Comparison of ENCODE assay signal across 10 cellular contexts in the genomic region with DNA sequence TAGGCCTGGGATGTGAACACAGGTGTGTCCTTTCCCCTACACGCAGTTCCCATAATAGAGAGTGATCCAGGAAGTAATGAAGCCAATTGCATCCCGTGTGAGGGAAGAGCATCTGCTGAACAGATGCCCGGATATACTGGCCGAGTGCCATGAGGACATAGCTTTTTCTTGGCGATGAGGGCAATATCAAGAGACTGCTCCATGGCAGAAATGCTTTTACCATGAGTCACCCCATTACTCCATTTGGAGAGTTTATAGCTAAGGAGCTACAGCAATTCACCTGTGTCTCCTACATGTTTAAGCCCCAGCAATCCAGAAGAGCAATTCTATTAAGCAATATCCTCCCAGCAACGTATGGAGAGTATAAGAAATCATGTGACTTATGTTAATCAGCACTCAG.
DNase-seq lines count a peak whose midpoint lies in the region; ATAC-seq, FAIRE-seq and TF ChIP-seq lines count a peak whose summit lies in the region.
"Had no signal": no experiment of that assay in that cellular context is flagged by ENCODE, and none has a peak within 500 bp of the region (broad histone marks: within the 10 kb centered on the region; RNA-seq: fewer than 3 reads in every experiment).

No MANE protein-coding gene starts in this region.

- no peaks in the 10 kb centered on the region for H3K4me1 Mint-ChIP-seq in effector memory CD8-positive, alpha-beta T cell (ENCODE audit: low read depth in 2 of 2)
- H3K4me1 Mint-ChIP-seq: memory B cell had no signal

- H3K4me3 ChIP-seq in H1 (ENCODE audit: extremely low read depth in 1 of 4, insufficient read depth in 2 of 4, low read depth in 3 of 4, low read length in 4 of 4) (no peak overlapping the region), skeletal muscle cell (ENCODE audit: low read depth, low read length) (no peak overlapping the region)
- H3K4me3 ChIP-seq: body of pancreas had no signal

- H3K27ac ChIP-seq in H1 (ENCODE audit: low read depth, low read length): no peak overlapping the region
- H3K27ac ChIP-seq: body of pancreas had no signal

- no peaks in the 10 kb centered on the region for H3K4me1 ChIP-seq in H1 (replicated peaks in 1 of 4; ENCODE audit: control insufficient read depth in 3 of 4, insufficient read depth in 4 of 4, low read length in 3 of 4)
- H3K4me1 ChIP-seq: body of pancreas had no signal

- H3K18ac ChIP-seq in H1 (ENCODE audit: extremely low read depth, low read length): no peak overlapping the region

- POLR2A ChIA-PET in H1 (lab: Charles Lee; ENCODE audit: partially characterized antibody): no interaction called here

- H4K8ac ChIP-seq in H1 (ENCODE audit: extremely low read depth, insufficient read depth, low read length): no peak overlapping the region; the same call in 1 of the 2 replicates

- no peaks in the 10 kb centered on the region for H3K36me3 ChIP-seq in H1 (ENCODE audit: control insufficient read depth in 2 of 4, insufficient read depth in 4 of 4, low read length in 3 of 4)

- H3K79me1 ChIP-seq in H1 (ENCODE audit: low read depth, low read length): no peaks in the 10 kb centered on the region

- peak overlapping the region; percentile 26 for H3K56ac ChIP-seq in H1 (replicated peaks; ENCODE audit: insufficient read length, low read depth, low read length)

- no peak overlapping the region for H2BK20ac ChIP-seq in H1 (ENCODE audit: low read length)

- H3K9me3 ChIP-seq in H1 (ENCODE audit: insufficient read depth in 2 of 2, low read depth in 1 of 2, low read length in 1 of 2): no peaks in the 10 kb centered on the region
- H3K9me3 ChIP-seq: body of pancreas had no signal

- no peak overlapping the region for H3K23ac ChIP-seq in H1 (ENCODE audit: insufficient read length)

- H3K23me2 ChIP-seq in H1 (ENCODE audit: low read depth, low read length): no peaks in the 10 kb centered on the region

- no peak overlapping the region for H3K4me2 ChIP-seq in H1 (ENCODE audit: insufficient read depth in 1 of 2, low read depth in 2 of 2, low read length in 2 of 2)

- TF ChIP-seq POLR2A in H54 (IDR thresholded peaks at IDR 0.05; ENCODE audit: low read depth, low read length) (no peak), H1 (IDR thresholded peaks at IDR 0.05; ENCODE audit: control extremely low read depth in 1 of 2, low read depth in 2 of 2, low read length in 2 of 2) (no peak)

- no peak overlapping the region for H4K91ac ChIP-seq in H1 (replicated peaks; ENCODE audit: insufficient read length, low read length)

- no peak overlapping the region for H3K4me3 Mint-ChIP-seq in effector memory CD8-positive, alpha-beta T cell
- H3K4me3 Mint-ChIP-seq: memory B cell had no signal

- H3K9me3 Mint-ChIP-seq in effector memory CD8-positive, alpha-beta T cell: peaks cover 7 to 10% of the 10 kb centered on the region in 2 donors
- H3K9me3 Mint-ChIP-seq: memory B cell had no signal

- H3K27me3 ChIP-seq in H1 (replicated peaks in 1 of 4; ENCODE audit: control insufficient read depth in 3 of 4, extremely low read depth in 1 of 4, insufficient read depth in 3 of 4, low read length in 3 of 4): no peaks in the 10 kb centered on the region

- 90% methylated on average over 6 of the region's 6 CpGs; no CpG with 5 or more reads in 1 of the 2 experiments for WGBS in H1 (ENCODE audit: extremely low coverage in 1 of 2, insufficient coverage in 1 of 2, insufficient read length in 1 of 2, insufficient replicate concordance in 2 of 2, low coverage in 1 of 2, low lambda C conversion rate in 2 of 2, missing lambda C conversion rate in 1 of 2), 2 experiments

- no peak overlapping the region for H2BK120ac ChIP-seq in H1 (replicated peaks; ENCODE audit: low read depth, low read length)

- H3K36me3 Mint-ChIP-seq in effector memory CD8-positive, alpha-beta T cell (ENCODE audit: insufficient read depth): no peaks in the 10 kb centered on the region
- H3K36me3 Mint-ChIP-seq: memory B cell had no signal

- H3K79me2 ChIP-seq in H1 (ENCODE audit: control insufficient read depth in 1 of 2, insufficient read depth in 2 of 2, low read length in 2 of 2): no peaks in the 10 kb centered on the region

- H4K5ac ChIP-seq in H1 (ENCODE audit: insufficient read length, low read depth, low read length): no peak overlapping the region

- H2BK5ac ChIP-seq in H1 (ENCODE audit: low read depth, low read length): no peak overlapping the region

- no peak overlapping the region for H2AFZ ChIP-seq in H1 (ENCODE audit: low read length)

- TF ChIP-seq RAD21 in H1 (IDR thresholded peaks at IDR 0.05 in 1 of 2, conservative IDR thresholded peaks at IDR 0.05 in 1 of 2; ENCODE audit: low read depth in 2 of 2, low read length in 2 of 2): no peak

- no peak for ATAC-seq in GM21447 (IDR thresholded peaks at IDR 0.05; ENCODE audit: unreplicated experiment)
- no peak for ATAC-seq in GM19397 (IDR thresholded peaks at IDR 0.05; ENCODE audit: unreplicated experiment)
- ATAC-seq in effector memory CD8-positive, alpha-beta T cell (replicated peaks): no peak
- ATAC-seq: body of pancreas had no signal

- TF ChIP-seq EP300 in H1 (IDR thresholded peaks at IDR 0.05; ENCODE audit: borderline replicate concordance in 1 of 2, low read depth in 2 of 2, low read length in 2 of 2): no peak

- no peaks in the 10 kb centered on the region for H4K20me1 ChIP-seq in H1 (replicated peaks in 1 of 2; ENCODE audit: control insufficient read depth in 1 of 2, insufficient read depth in 2 of 2, low read length in 2 of 2)

- no peak overlapping the region for H2AK5ac ChIP-seq in H1 (ENCODE audit: low read depth, low read length)

- H2BK12ac ChIP-seq in H1 (ENCODE audit: low read depth, low read length): no peak overlapping the region

- H3K9ac ChIP-seq in H1 (replicated peaks in 1 of 4; ENCODE audit: extremely low read depth in 1 of 4, low read depth in 3 of 4, low read length in 3 of 4): no peak overlapping the region

- H3K27ac Mint-ChIP-seq in effector memory CD8-positive, alpha-beta T cell: no peak overlapping the region
- H3K27ac Mint-ChIP-seq: memory B cell had no signal

- H3K14ac ChIP-seq in H1 (ENCODE audit: insufficient read length): no peak overlapping the region

- CTCF ChIA-PET in H1 (lab: Charles Lee; ENCODE audit: partially characterized antibody): interaction anchor here (0.9 to 1.3 kb wide), 2 partner anchors 14 to 19 kb away, joined by 3 read pairs; no protein-coding TSS in a partner anchor

- FAIRE-seq in H54 (lab: Jason Lieb, UNC) (peak; percentile 96), H1 (lab: Jason Lieb, UNC) (no peak)

- no peak for TF ChIP-seq CTCF in H1 (IDR thresholded peaks at IDR 0.05; ENCODE audit: control extremely low read depth in 1 of 3, insufficient read depth in 1 of 3, low read depth in 1 of 3, low read length in 3 of 3)

- no peaks in the 10 kb centered on the region for H3K27me3 Mint-ChIP-seq in effector memory CD8-positive, alpha-beta T cell

- no peak overlapping the region for H3K4ac ChIP-seq in H1 (replicated peaks; ENCODE audit: insufficient read length, low read depth, low read length)

- no peak overlapping the region for H2BK15ac ChIP-seq in H1 (ENCODE audit: low read length)

- DNase-seq in H54 (ENCODE audit: insufficient read length, low spot score) (peak; percentile 76), NCI-H524 treated with DMSO at 0.1 percent for 48 hours (lab: John Stamatoyannopoulos, UW) (peak; percentile 19), H1 (ENCODE audit: low read depth in 1 of 2, low spot score in 2 of 2) (no peak), skeletal muscle cell (ENCODE audit: low read depth) (peak; percentile 84), NCI-H1417 (lab: John Stamatoyannopoulos, UW) (no peak)
- DNase-seq in effector memory CD8-positive, alpha-beta T cell: no peak

TF ChIP-seq in H1, 55 proteins besides CTCF, POLR2A, EP300 and RAD21:
- no peak for TF ChIP-seq TCF12 (IDR thresholded peaks at IDR 0.05; ENCODE audit: low read depth, low read length)
- no peak for TF ChIP-seq SP1 (IDR thresholded peaks at IDR 0.05; ENCODE audit: low read depth, low read length)
- no peak for TF ChIP-seq JUND (IDR thresholded peaks at IDR 0.05; ENCODE audit: low read length)
- TF ChIP-seq CHD1 (IDR thresholded peaks at IDR 0.05; ENCODE audit: low read depth, low read length): no peak
- no peak for TF ChIP-seq GTF2F1 (IDR thresholded peaks at IDR 0.05; ENCODE audit: borderline replicate concordance, low read depth, low read length)
- no peak for TF ChIP-seq SIRT6 (IDR thresholded peaks at IDR 0.05; ENCODE audit: low read length)
- TF ChIP-seq CBX8 (IDR thresholded peaks at IDR 0.05; ENCODE audit: borderline replicate concordance, low read depth, low read length): no peak
- no peak for TF ChIP-seq SP2 (IDR thresholded peaks at IDR 0.05; ENCODE audit: low read length)
- TF ChIP-seq E2F6 (IDR thresholded peaks at IDR 0.05): no peak
- no peak for TF ChIP-seq BACH1 (IDR thresholded peaks at IDR 0.05; ENCODE audit: low read length)
- TF ChIP-seq TAF7 (optimal IDR thresholded peaks at IDR 0.05; ENCODE audit: borderline replicate concordance, low read depth, low read length): no peak
- TF ChIP-seq POU5F1 (IDR thresholded peaks at IDR 0.05; ENCODE audit: low read depth, low read length): no peak
TF ChIP-seq in H1: peak in this region for 0.

Comparison
In these comparisons a context has a peak if more than half of its experiments do, and no peak if none do; other contexts are left out.
1. DNase-seq: peak in H54 (single experiment), NCI-H524 treated with DMSO at 0.1 percent for 48 hours (single experiment) and skeletal muscle cell (single experiment); none in H1 (0 of 2), NCI-H1417 (0 of 3) and effector memory CD8-positive, alpha-beta T cell (0 of 3).